ENCODE assay signal across 8 cellular contexts in the genomic region with DNA sequence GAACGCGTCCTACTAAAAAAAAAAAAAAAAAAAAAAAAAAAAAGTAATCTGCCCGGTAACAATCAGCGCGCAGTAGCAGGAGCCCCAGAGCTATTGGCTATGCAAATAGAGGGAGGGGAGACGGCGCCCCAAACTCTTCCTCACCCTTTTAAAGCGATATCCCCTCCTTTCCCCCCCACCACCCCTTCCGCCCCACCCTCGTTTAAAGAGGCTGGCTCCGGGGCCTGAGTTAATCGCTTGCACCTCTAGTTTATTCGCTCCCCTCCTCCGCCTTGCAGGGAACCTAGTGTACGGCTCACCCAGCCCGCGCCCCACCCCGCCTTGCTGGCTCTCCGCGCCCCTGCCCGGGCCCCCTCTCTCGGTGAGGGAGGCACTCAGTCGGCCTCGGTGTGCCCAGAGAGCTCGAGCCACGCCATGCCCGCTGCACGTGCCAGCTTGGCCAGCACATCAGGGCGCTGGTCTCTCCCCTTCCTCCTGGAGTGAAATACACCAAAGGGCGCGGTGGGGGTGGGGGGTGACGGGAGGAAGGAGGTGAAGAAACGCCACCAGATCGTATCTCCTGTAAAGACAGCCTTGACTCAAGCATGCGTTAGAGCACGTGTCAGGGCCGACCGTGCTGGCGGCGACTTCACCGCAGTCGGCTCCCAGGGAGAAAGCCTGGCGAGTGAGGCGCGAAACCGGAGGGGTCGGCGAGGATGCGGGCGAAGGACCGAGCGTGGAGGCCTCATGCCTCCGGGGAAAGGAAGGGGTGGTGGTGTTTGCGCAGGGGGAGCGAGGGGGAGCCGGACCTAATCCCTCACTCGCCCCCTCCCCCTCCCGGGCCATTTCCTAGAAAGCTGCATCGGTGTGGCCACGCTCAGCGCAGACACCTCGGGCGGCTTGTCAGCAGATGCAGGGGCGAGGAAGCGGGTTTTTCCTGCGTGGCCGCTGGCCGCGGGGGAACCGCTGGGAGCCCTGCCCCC. TPM values are rescaled to one million over a fixed set of nuclear protein-coding genes. Genes with fewer than 3 reads are reported as not detected.
DNase-seq lines count a peak whose midpoint lies in the region; ATAC-seq, FAIRE-seq and TF ChIP-seq lines count a peak whose summit lies in the region.

No MANE protein-coding gene starts in this region.

- H3K36me3 ChIP-seq in osteoblast (ENCODE audit: insufficient read depth, low read length) (no peaks in the 10 kb centered on the region), suprapubic skin (no peaks in the 10 kb centered on the region)

- TF ChIP-seq CTCF in osteoblast (IDR thresholded peaks at IDR 0.05; ENCODE audit: extremely low read depth, low read depth, low read length) (no peak), suprapubic skin (IDR thresholded peaks at IDR 0.05) (no peak)

- no peaks in the 10 kb centered on the region for H3K79me2 ChIP-seq in osteoblast (ENCODE audit: insufficient read depth, low read length)

- H3K27me3 ChIP-seq in osteoblast (ENCODE audit: insufficient read depth, low read length) (peaks cover 94% of the 10 kb centered on the region), suprapubic skin (peaks cover 73% of the 10 kb centered on the region)

- H3K4me2 ChIP-seq in osteoblast (ENCODE audit: insufficient read depth, low read length) = peak overlapping the region; percentile 70

- H4K20me1 ChIP-seq in osteoblast (ENCODE audit: insufficient read depth, low read length) = no peaks in the 10 kb centered on the region

- under 1% methylated on average over 46 of the region's 70 CpGs for WGBS in suprapubic skin

- no peak for TF ChIP-seq EP300 in suprapubic skin (IDR thresholded peaks at IDR 0.05)

- no peak for FAIRE-seq in frontal cortex (lab: Jason Lieb, UNC)

- DNase-seq in OCI-M1 (lab: John Stamatoyannopoulos, UW) (peak; percentile 96), activated gamma-delta T cell (lab: John Stamatoyannopoulos, UW) (peak; percentile 76), frontal cortex (ENCODE audit: low spot score in 2 of 2) (peak; percentile 72), osteoblast (ENCODE audit: insufficient read length, low spot score, missing footprints) (peak; percentile 90), suprapubic skin (ENCODE audit: low spot score in 2 of 2) (peak; percentile 86), mesenteric fat pad (ENCODE audit: low spot score) (no peak)

- ATAC-seq in GM18505 (IDR thresholded peaks at IDR 0.05; ENCODE audit: unreplicated experiment) (no peak), HG02763 (IDR thresholded peaks at IDR 0.05; ENCODE audit: unreplicated experiment) (peak; percentile 38)

- no peak overlapping the region for H3K27ac ChIP-seq in osteoblast (ENCODE audit: low read depth, low read length)
- peak overlapping the region; percentile 90 for H3K27ac ChIP-seq in suprapubic skin

- H3K9me3 ChIP-seq in osteoblast (ENCODE audit: low read depth, low read length) (no peaks in the 10 kb centered on the region), suprapubic skin (no peaks in the 10 kb centered on the region)

- H3K4me1 ChIP-seq in osteoblast (ENCODE audit: insufficient read depth, low read length) (no peaks in the 10 kb centered on the region), suprapubic skin (peaks cover 89% of the 10 kb centered on the region)

- H2AFZ ChIP-seq in osteoblast (ENCODE audit: low read length) = no peak overlapping the region

- TF ChIP-seq POLR2A in GM18505 (IDR thresholded peaks at IDR 0.05; ENCODE audit: borderline replicate concordance, extremely low read depth, insufficient read depth, insufficient read length) = peak; percentile 54
- TF ChIP-seq POLR2A in suprapubic skin (IDR thresholded peaks at IDR 0.05) = no peak

- H3K4me3 ChIP-seq in osteoblast (ENCODE audit: insufficient read depth, low read length) (peak overlapping the region; percentile 47), suprapubic skin (peak overlapping the region; percentile 80)

RNA-seq across cellular contexts. Expression of gene CCND2, which starts 1.3 kb away (rescaled TPM):
- 161 TPM for total RNA-seq in frontal cortex
- 1.5 and 2.5 TPM in 2 replicates for total RNA-seq in osteoblast
- 10 to 100 TPM; 46.4 to 88.8 (median 55.5) TPM for total RNA-seq in suprapubic skin
- total RNA-seq in mesenteric fat pad = 93.0 TPM

RNA-seq across cellular contexts. Expression of gene TIGAR, which starts 48.7 kb away (rescaled TPM):
- 4.1 TPM for total RNA-seq in frontal cortex
- 11.2 and 11.6 TPM in 2 replicates for total RNA-seq in osteoblast
- 1 to 10 TPM; 1.3 to 6.6 (median 4.7) TPM for total RNA-seq in suprapubic skin
- total RNA-seq in mesenteric fat pad = 13.8 TPM

Comparison
In these comparisons a context has a peak if more than half of its experiments do, and no peak if none do; other contexts are left out.
1. RNA of gene CCND2, which starts 1.3 kb away (total RNA-seq): 161 TPM in frontal cortex (single experiment), 93.0 TPM in mesenteric fat pad (single experiment) and 46.4 to 88.8 TPM in suprapubic skin; 1.5 to 2.5 TPM in osteoblast; every median in the first group is over 10 times any median in the second.